8 cellular contexts compared by ENCODE assay signal in genomic region chr17:8382880-8383142, GRCh38. TPM values are rescaled to one million over a fixed set of nuclear protein-coding genes. Genes with fewer than 3 reads are reported as not detected.
DNase-seq lines count a peak whose midpoint lies in the region; ATAC-seq and TF ChIP-seq lines count a peak whose summit lies in the region.

No MANE protein-coding gene starts in this region.

- peak overlapping the region; percentile 97 for H3K4me3 Mint-ChIP-seq in chondrocyte (ENCODE audit: unreplicated experiment)

- no peaks in the 10 kb centered on the region for H3K9me3 Mint-ChIP-seq in chondrocyte (ENCODE audit: low read depth)

- no peaks in the 10 kb centered on the region for H3K27me3 Mint-ChIP-seq in chondrocyte (ENCODE audit: low read depth)

- peaks cover 20% of the 10 kb centered on the region for H3K36me3 Mint-ChIP-seq in chondrocyte (ENCODE audit: low read depth)

- peak overlapping the region; percentile 83 for H3K4me3 ChIP-seq in AG09309 (ENCODE audit: control insufficient read depth, low read depth, low read length)
- H3K4me3 ChIP-seq in HL-60 (replicated peaks; ENCODE audit: insufficient read depth, low read length): peak overlapping the region; percentile 62
- peak overlapping the region; percentile 89 for H3K4me3 ChIP-seq in mucosa of stomach (ENCODE audit: low read length)

- DNase-seq in AG09309 (ENCODE audit: low read depth) (no peak), HL-60 (ENCODE audit: low read depth in 1 of 2, low spot score in 1 of 2) (no peak), chondrocyte (ENCODE audit: low spot score) (no peak), COLO829 (ENCODE audit: low spot score) (no peak), iPS-NIHi11 (ENCODE audit: low spot score) (no peak)

- H3K27ac ChIP-seq in HL-60 (replicated peaks): peak overlapping the region; percentile 89

- H3K4me1 Mint-ChIP-seq in chondrocyte (ENCODE audit: low read depth): peaks cover 67% of the 10 kb centered on the region

- TF ChIP-seq CTCF in AG09309 (IDR thresholded peaks at IDR 0.05; ENCODE audit: control insufficient read depth, insufficient read depth, low read depth, low read length, missing control alignments) (no peak), HL-60 (IDR thresholded peaks at IDR 0.05; ENCODE audit: insufficient read depth, low read length) (no peak), chondrocyte (IDR thresholded peaks at IDR 0.05) (no peak)

- peaks cover 18% of the 10 kb centered on the region for H3K4me1 ChIP-seq in mucosa of stomach (ENCODE audit: control insufficient read depth, insufficient read depth, low read length)

- ATAC-seq in HG03469 (IDR thresholded peaks at IDR 0.05; ENCODE audit: unreplicated experiment): no peak
- ATAC-seq in GM19397 (IDR thresholded peaks at IDR 0.05; ENCODE audit: unreplicated experiment): no peak

- no peaks in the 10 kb centered on the region for H3K9me3 ChIP-seq in mucosa of stomach (ENCODE audit: control insufficient read depth, low read length)

- peaks cover 5% of the 10 kb centered on the region for H3K36me3 ChIP-seq in mucosa of stomach (ENCODE audit: control insufficient read depth, insufficient read depth, low read length)

- H3K27ac Mint-ChIP-seq in chondrocyte (ENCODE audit: unreplicated experiment): peak overlapping the region; percentile 91

- peak overlapping the region; percentile 81 for H3K9ac ChIP-seq in mucosa of stomach (ENCODE audit: low read length)

- H3K27me3 ChIP-seq in HL-60 (ENCODE audit: insufficient read depth, poor library complexity, severe bottlenecking) (no peaks in the 10 kb centered on the region), mucosa of stomach (ENCODE audit: control insufficient read depth, insufficient read depth, low read length) (no peaks in the 10 kb centered on the region)

RNA-seq across cellular contexts. Expression of gene RPL26, which starts 0.2 kb away (rescaled TPM):
- 1,065 to 1,130 TPM (median 1,086 TPM) in 3 replicates for total RNA-seq in chondrocyte

RNA-seq across cellular contexts. Expression of gene RNF222, which starts 14.8 kb away (rescaled TPM):
- total RNA-seq in chondrocyte: not detected in 3 replicates

RNA-seq across cellular contexts. Expression of gene ODF4, which starts 43.2 kb away (rescaled TPM):
- not detected in 3 replicates for total RNA-seq in chondrocyte

RNA-seq across cellular contexts. Expression of gene NDEL1, which starts 52.9 kb away (rescaled TPM):
- 112 to 120 TPM (median 115 TPM) in 3 replicates for total RNA-seq in chondrocyte
